Comparison of ENCODE assay signal across 8 cellular contexts in genomic region chr12:56156464-56157200, GRCh38. TPM values are rescaled to one million over a fixed set of nuclear protein-coding genes. Genes with fewer than 3 reads are reported as not detected.
DNase-seq lines count a peak whose midpoint lies in the region; ATAC-seq and TF ChIP-seq lines count a peak whose summit lies in the region.
"Not testable (repeated sequence)": the region's sequence is repeated elsewhere in the genome, so short reads cannot be mapped to it uniquely, and the experiment has no call there.

No MANE protein-coding gene starts in this region.

- H3K27me3 ChIP-seq in Loucy (ENCODE audit: insufficient read depth, low read length, poor library complexity, severe bottlenecking); body of pancreas; prostate gland (replicated peaks; ENCODE audit: insufficient read depth): not testable (repeated sequence)

- H3K36me3 Mint-ChIP-seq in activated CD4-positive, alpha-beta T cell treated with anti-CD3 and anti-CD28 coated beads, Interleukin-2, amount 10 ng/mL, durations not matched to agents 24 days and 14 days (ENCODE audit: low read depth): peaks cover 45% of the 10 kb centered on the region
- H3K36me3 Mint-ChIP-seq in memory B cell: peaks cover 12% of the 10 kb centered on the region
- peaks cover 33% of the 10 kb centered on the region for H3K36me3 Mint-ChIP-seq in type B pancreatic cell

- H3K79me2 ChIP-seq in Loucy (ENCODE audit: insufficient read depth, low read length): peaks cover 69% of the 10 kb centered on the region

- H3K4me2 ChIP-seq in Loucy (ENCODE audit: low read depth, low read length, poor library complexity, severe bottlenecking): peak overlapping the region; percentile 90

- H3K27ac ChIP-seq in body of pancreas: peak overlapping the region; percentile 94 to 100 (median 98)
- peak overlapping the region; percentile 97 to 98 for H3K27ac ChIP-seq in prostate gland

- H3K4me1 ChIP-seq in Loucy (ENCODE audit: insufficient read depth, low read length, poor library complexity, severe bottlenecking) (peaks cover 43% of the 10 kb centered on the region), body of pancreas (peaks cover 45% of the 10 kb centered on the region), prostate gland (replicated peaks) (peaks cover 13% of the 10 kb centered on the region)

- ATAC-seq in body of pancreas; memory B cell (ENCODE audit: low read depth): not testable (repeated sequence)

- H3K36me3 ChIP-seq in Loucy (ENCODE audit: insufficient read depth, low read length) (peaks cover 22% of the 10 kb centered on the region; the same call in 1 of the 2 replicates), prostate gland (peaks cover 0 to 12% of the 10 kb centered on the region in 2 donors)
- not testable (repeated sequence) for H3K36me3 ChIP-seq in body of pancreas (replicated peaks in 1 of 2; ENCODE audit: insufficient read depth in 1 of 2, low read depth in 2 of 2)

- not testable (repeated sequence) for H2AFZ ChIP-seq in Loucy (ENCODE audit: low read length)

- H3K9me3 ChIP-seq in Loucy (ENCODE audit: insufficient read depth, low read depth, low read length); body of pancreas; prostate gland: not testable (repeated sequence)

- TF ChIP-seq POLR2A in body of pancreas (IDR thresholded peaks at IDR 0.05); prostate gland (IDR thresholded peaks at IDR 0.05): not testable (repeated sequence)

- peak; percentile 42 for DNase-seq in DMS53 (lab: John Stamatoyannopoulos, UW)
- peak; percentile 54 for DNase-seq in activated CD4-positive, alpha-beta T cell treated with anti-CD3 and anti-CD28 coated beads, Interleukin-2, amount 10 ng/mL, durations not matched to agents 24 days and 14 days
- DNase-seq in body of pancreas; fibroblast of pulmonary artery (ENCODE audit: low read depth); memory B cell (ENCODE audit: low spot score in 2 of 2); prostate gland (ENCODE audit: low spot score); type B pancreatic cell (ENCODE audit: extremely low spot score, unreplicated experiment): not testable (repeated sequence)

- peaks cover 32% of the 10 kb centered on the region for H4K20me1 ChIP-seq in Loucy (ENCODE audit: insufficient read depth, low read length, poor library complexity, severe bottlenecking)

- H3K4me3 ChIP-seq in Loucy (ENCODE audit: low read length, poor library complexity, severe bottlenecking) (peak overlapping the region; percentile 82), fibroblast of pulmonary artery (replicated peaks; ENCODE audit: low read depth, low read length) (peak overlapping the region; percentile 99), prostate gland (peak overlapping the region; percentile 58 to 71)
- H3K4me3 ChIP-seq in body of pancreas: not testable (repeated sequence)

- not testable (repeated sequence) for H3F3A ChIP-seq in Loucy (ENCODE audit: low read depth)

- H3K4me1 Mint-ChIP-seq in activated CD4-positive, alpha-beta T cell treated with anti-CD3 and anti-CD28 coated beads, Interleukin-2, amount 10 ng/mL, durations not matched to agents 24 days and 14 days: peaks cover 51% of the 10 kb centered on the region
- H3K4me1 Mint-ChIP-seq in memory B cell (peaks cover 40% of the 10 kb centered on the region), type B pancreatic cell (ENCODE audit: unreplicated experiment) (peaks cover 51% of the 10 kb centered on the region)

- H3K9me3 Mint-ChIP-seq in activated CD4-positive, alpha-beta T cell treated with anti-CD3 and anti-CD28 coated beads, Interleukin-2, amount 10 ng/mL, durations not matched to agents 24 days and 14 days; memory B cell; type B pancreatic cell: not testable (repeated sequence)

- H3K9me2 ChIP-seq in Loucy (replicated peaks; ENCODE audit: low read depth, low read length): not testable (repeated sequence)

- peak overlapping the region; percentile 100 for H3K4me3 Mint-ChIP-seq in activated CD4-positive, alpha-beta T cell treated with anti-CD3 and anti-CD28 coated beads, Interleukin-2, amount 10 ng/mL, durations not matched to agents 24 days and 14 days
- H3K4me3 Mint-ChIP-seq in memory B cell (peak overlapping the region; percentile 96), type B pancreatic cell (peak overlapping the region; percentile 100)

- WGBS in body of pancreas, 2 donors: 90 to 92% methylated on average over 21 of the region's 21 CpGs
- WGBS in prostate gland: 87% methylated on average over 21 of the region's 21 CpGs

- H3K27ac Mint-ChIP-seq in activated CD4-positive, alpha-beta T cell treated with anti-CD3 and anti-CD28 coated beads, Interleukin-2, amount 10 ng/mL, durations not matched to agents 24 days and 14 days: peak overlapping the region; percentile 94
- H3K27ac Mint-ChIP-seq in memory B cell (peak overlapping the region; percentile 98), type B pancreatic cell (peak overlapping the region; percentile 100)

- H3K27me3 Mint-ChIP-seq in activated CD4-positive, alpha-beta T cell treated with anti-CD3 and anti-CD28 coated beads, Interleukin-2, amount 10 ng/mL, durations not matched to agents 24 days and 14 days; memory B cell; type B pancreatic cell: not testable (repeated sequence)

- H3K9ac ChIP-seq in Loucy (ENCODE audit: low read depth, low read length, poor library complexity, severe bottlenecking): peak overlapping the region; percentile 94

- TF ChIP-seq CTCF in Loucy (conservative IDR thresholded peaks at IDR 0.05; ENCODE audit: low read length); body of pancreas (IDR thresholded peaks at IDR 0.05); fibroblast of pulmonary artery (IDR thresholded peaks at IDR 0.05; ENCODE audit: low read length, missing control alignments); prostate gland (IDR thresholded peaks at IDR 0.05); type B pancreatic cell (conservative IDR thresholded peaks at IDR 0.05): not testable (repeated sequence)

- intact Hi-C loops in activated CD4-positive, alpha-beta T cell treated with anti-CD3 and anti-CD28 coated beads, Interleukin-2, amount 10 ng/mL, durations not matched to agents 24 days and 14 days (cut with micrococcal nuclease); body of pancreas (cut with DNase I): not testable (repeated sequence)
- intact Hi-C loops in prostate gland (cut with DNase I): loop anchor here (5.0 kb wide), 1 partner anchor 39 kb away; the partner anchor contains the start of genes RPL41 and ZC3H10

RNA-seq across cellular contexts. Expression of gene MYL6, which starts 1.5 kb away (rescaled TPM):
- 717 and 752 TPM in 2 replicates for total RNA-seq in activated CD4-positive, alpha-beta T cell treated with anti-CD3 and anti-CD28 coated beads, Interleukin-2, amount 10 ng/mL, durations not matched to agents 24 days and 14 days
- total RNA-seq in body of pancreas (1,000 to 10,000 TPM in 1 of 2 donors, 100 to 1,000 TPM in 1; 838 to 1,110 TPM), prostate gland (1,000 to 10,000 TPM; 1,587 to 1,792 TPM), type B pancreatic cell (ENCODE audit: low replicate concordance) (1,223 and 1,943 TPM in 2 replicates)

RNA-seq across cellular contexts. Expression of gene MYL6B, which starts 4.2 kb away (rescaled TPM):
- 63.3 and 68.9 TPM in 2 replicates for total RNA-seq in activated CD4-positive, alpha-beta T cell treated with anti-CD3 and anti-CD28 coated beads, Interleukin-2, amount 10 ng/mL, durations not matched to agents 24 days and 14 days
- 10 to 100 TPM in 1 of 2 donors, 1 to 10 TPM in 1; 7.5 to 24.1 TPM for total RNA-seq in body of pancreas
- total RNA-seq in prostate gland: 100 to 1,000 TPM in 1 of 2 donors, 10 to 100 TPM in 1; 66.4 to 203 TPM
- total RNA-seq in type B pancreatic cell (ENCODE audit: low replicate concordance): 66.2 and 161 TPM in 2 replicates

RNA-seq across cellular contexts. Expression of gene ESYT1, which starts 28.6 kb away (rescaled TPM):
- 155 and 158 TPM in 2 replicates for total RNA-seq in activated CD4-positive, alpha-beta T cell treated with anti-CD3 and anti-CD28 coated beads, Interleukin-2, amount 10 ng/mL, durations not matched to agents 24 days and 14 days
- 100 to 1,000 TPM in 1 of 2 donors, 10 to 100 TPM in 1; 43.3 to 182 TPM for total RNA-seq in body of pancreas
- 100 to 1,000 TPM in 1 of 2 donors, 10 to 100 TPM in 1; 66.8 to 167 TPM for total RNA-seq in prostate gland
- total RNA-seq in type B pancreatic cell (ENCODE audit: low replicate concordance): 81.4 and 96.3 TPM in 2 replicates

RNA-seq across cellular contexts. Expression of gene SMARCC2, which starts 32.7 kb away (rescaled TPM):
- 127 and 130 TPM in 2 replicates for total RNA-seq in activated CD4-positive, alpha-beta T cell treated with anti-CD3 and anti-CD28 coated beads, Interleukin-2, amount 10 ng/mL, durations not matched to agents 24 days and 14 days
- 10 to 100 TPM; 46.2 to 50.8 TPM for total RNA-seq in body of pancreas
- 100 to 1,000 TPM in 1 of 2 donors, 10 to 100 TPM in 1; 60.4 to 101 TPM for total RNA-seq in prostate gland
- total RNA-seq in type B pancreatic cell (ENCODE audit: low replicate concordance): 92.8 and 147 TPM in 2 replicates

RNA-seq across cellular contexts. Expression of gene ZC3H10, which starts 38.6 kb away (rescaled TPM):
- 8.9 and 11.2 TPM in 2 replicates for total RNA-seq in activated CD4-positive, alpha-beta T cell treated with anti-CD3 and anti-CD28 coated beads, Interleukin-2, amount 10 ng/mL, durations not matched to agents 24 days and 14 days
- total RNA-seq in body of pancreas: 10 to 100 TPM in 1 of 2 donors, under 1 TPM in 1; 0.99 to 11.2 TPM
- 1 to 10 TPM; 4.6 to 9.1 TPM for total RNA-seq in prostate gland
- total RNA-seq in type B pancreatic cell (ENCODE audit: low replicate concordance): 11.6 and 12.1 TPM in 2 replicates
